13 cellular contexts compared by ENCODE assay signal in genomic region chr3:70832811-70833509, GRCh38.
DNase-seq lines count a peak whose midpoint lies in the region; ATAC-seq and TF ChIP-seq lines count a peak whose summit lies in the region.
"Had no signal": no experiment of that assay in that cellular context is flagged by ENCODE, and none has a peak within 500 bp of the region (broad histone marks: within the 10 kb centered on the region; RNA-seq: fewer than 3 reads in every experiment).

No MANE protein-coding gene starts in this region.

- peaks cover 4% of the 10 kb centered on the region for H3K27me3 Mint-ChIP-seq in nephron (ENCODE audit: low read depth)

- no peak overlapping the region for H3K4me3 ChIP-seq in AG09309 (ENCODE audit: control insufficient read depth, low read depth, low read length)
- H3K4me3 ChIP-seq: transverse colon had no signal

- H3K4me1 Mint-ChIP-seq in nephron: peaks cover 40% of the 10 kb centered on the region

- H3K36me3 Mint-ChIP-seq in nephron (ENCODE audit: low read depth): no peaks in the 10 kb centered on the region
- H3K36me3 Mint-ChIP-seq: CD4-positive, CD25-positive, alpha-beta regulatory T cell had no signal

- DNase-seq in AG09309 (ENCODE audit: low read depth) (peak; percentile 66), LHCN-M2 (ENCODE audit: low read depth) (peak; percentile 93), dermis microvascular lymphatic vessel endothelial cell (ENCODE audit: low read depth in 2 of 2) (peak; percentile 26 to 28), GM13976 (ENCODE audit: low spot score) (no peak), GM13977 (ENCODE audit: low spot score) (no peak), putamen (ENCODE audit: low spot score) (no peak)
- DNase-seq: activated CD4-positive, CD25-positive, alpha-beta regulatory T cell treated with anti-CD3 and anti-CD28 coated beads, Interleukin-2, amount 50 U/mL, for 72 hours; CD4-positive, CD25-positive, alpha-beta regulatory T cell; NCI-H187; transverse colon had no signal

- H3K4me3 Mint-ChIP-seq in nephron: peak overlapping the region in 1 of 3 experiments; percentile 28
- H3K4me3 Mint-ChIP-seq: CD4-positive, CD25-positive, alpha-beta regulatory T cell had no signal

- H3K27ac Mint-ChIP-seq in nephron: peak overlapping the region; percentile 46 to 79 (median 75)
- H3K27ac Mint-ChIP-seq: CD4-positive, CD25-positive, alpha-beta regulatory T cell had no signal

- H3K9me3 Mint-ChIP-seq in nephron: no peaks in the 10 kb centered on the region

- in situ Hi-C loops in GM13976 (cut with MboI; ENCODE audit: low sequenced_read_pairs, unreplicated experiment): no loop called here
- in situ Hi-C loops in GM13977 (cut with MboI; ENCODE audit: low pct_unique_long_range_greater_than_20kb, low sequenced_read_pairs, unreplicated experiment): no loop called here

- TF ChIP-seq CTCF in AG09309 (IDR thresholded peaks at IDR 0.05; ENCODE audit: control insufficient read depth, insufficient read depth, low read depth, low read length, missing control alignments) (no peak), nephron (IDR thresholded peaks at IDR 0.05; ENCODE audit: unreplicated experiment in 3 of 3) (no peak), GM13976 (IDR thresholded peaks at IDR 0.05; ENCODE audit: borderline replicate concordance, control extremely low read depth, extremely low read depth, insufficient read depth, missing control alignments) (no peak), GM13977 (IDR thresholded peaks at IDR 0.05; ENCODE audit: extremely low read depth, insufficient read depth, missing control alignments) (no peak)

- ATAC-seq in GM19328 (IDR thresholded peaks at IDR 0.05; ENCODE audit: unreplicated experiment): no peak
- ATAC-seq: Panc1 had no signal

Comparison
In these comparisons a context has a peak if more than half of its experiments do, and no peak if none do; other contexts are left out.
1. DNase-seq: peak in AG09309 (single experiment), LHCN-M2 (single experiment) and dermis microvascular lymphatic vessel endothelial cell (2 of 2); none in GM13976 (single experiment), GM13977 (single experiment) and putamen (single experiment).